8 cellular contexts compared by ENCODE assay signal in genomic region chr9:19161257-19162025, GRCh38. TPM values are rescaled to one million over a fixed set of nuclear protein-coding genes. Genes with fewer than 3 reads are reported as not detected.
DNase-seq lines count a peak whose midpoint lies in the region; ATAC-seq and TF ChIP-seq lines count a peak whose summit lies in the region.

No MANE protein-coding gene starts in this region.

- peak overlapping the region; percentile 71 for H3K9ac ChIP-seq in GM23248

- H3K36me3 ChIP-seq in GM23248 (ENCODE audit: low read depth) (no peaks in the 10 kb centered on the region), gastrocnemius medialis (no peaks in the 10 kb centered on the region)

- in situ Hi-C loops in GM23248 (cut with MboI), result no loop called here
- in situ Hi-C loops in gastrocnemius medialis (cut with MboI; ENCODE audit: low sequenced_read_pairs in 4 of 4), result loop anchor here in 2 of 4 donors (10.0 kb wide), 1 partner anchor 57 kb away; the partner anchor contains the start of gene HAUS6 (in 2 of the 2)

- H4K20me1 ChIP-seq in GM23248 (ENCODE audit: insufficient read depth), result no peaks in the 10 kb centered on the region

- DNase-seq in GM03348 (ENCODE audit: low spot score) (peak; percentile 72), GM23248 (peak; percentile 95), LHCN-M2 (ENCODE audit: low read depth) (peak; percentile 94), activated T-cell treated with anti-CD3 and anti-CD28 coated beads for 4 hours (peak; percentile 28), foreskin fibroblast (peak; percentile 96), gastrocnemius medialis (peak; percentile 72 to 77), NCI-H2029 (lab: John Stamatoyannopoulos, UW) (no peak)
- DNase-seq in effector CD8-positive, alpha-beta T cell (lab: John Stamatoyannopoulos, UW), result no peak

- H3K27ac ChIP-seq in GM23248 (peak overlapping the region; percentile 91), gastrocnemius medialis (peak overlapping the region; percentile 72 to 90 (median 88))

- H3K79me2 ChIP-seq in GM23248 (ENCODE audit: insufficient read depth), result no peaks in the 10 kb centered on the region

- H3K4me2 ChIP-seq in GM23248 (ENCODE audit: unreplicated experiment), result peak overlapping the region; percentile 71

- peaks cover 23% of the 10 kb centered on the region for H3K4me1 ChIP-seq in GM23248 (ENCODE audit: insufficient read depth)
- H3K4me1 ChIP-seq in gastrocnemius medialis, result peaks cover 15 to 18% of the 10 kb centered on the region in 2 donors

- TF ChIP-seq CTCF in foreskin fibroblast (IDR thresholded peaks at IDR 0.05; ENCODE audit: low read depth, low read length) (no peak), gastrocnemius medialis (IDR thresholded peaks at IDR 0.05 in 4 of 5, conservative IDR thresholded peaks at IDR 0.05 in 1 of 5) (no peak)

- no peaks in the 10 kb centered on the region for H3K9me2 ChIP-seq in GM23248 (ENCODE audit: insufficient read depth)

- H3K4me3 ChIP-seq in GM23248 (peak overlapping the region; percentile 41), foreskin fibroblast (ENCODE audit: low read depth in 1 of 2, low read length in 2 of 2) (no peak overlapping the region), gastrocnemius medialis (no peak overlapping the region)

- 0 out of 2 replicates have a peak overlapping the region, but pooled peaks have one; percentile 45 for H2AFZ ChIP-seq in GM23248

- peak; percentile 93 to 97 for ATAC-seq in gastrocnemius medialis

- WGBS in GM23248 (ENCODE audit: low coverage in 1 of 2, low lambda C conversion rate in 2 of 2, missing lambda C conversion rate in 2 of 2), 2 experiments, result 40 to 42% methylated on average over 9 of the region's 9 CpGs

- H3K27me3 ChIP-seq in GM23248 (replicated peaks; ENCODE audit: insufficient read depth), result no peaks in the 10 kb centered on the region
- no peaks in the 10 kb centered on the region for H3K27me3 ChIP-seq in gastrocnemius medialis

- intact Hi-C loops in gastrocnemius medialis (cut with DNase I; ENCODE audit: low total_unique reads), result loop anchor here (1.0 kb wide), 1 partner anchor 112 kb away; the partner anchor contains the start of gene RRAGA

- peaks cover 15% of the 10 kb centered on the region; the same call in 1 of the 2 replicates for H3F3A ChIP-seq in GM23248 (ENCODE audit: insufficient read depth)

- TF ChIP-seq POLR2A in gastrocnemius medialis (IDR thresholded peaks at IDR 0.05), result no peak

- H3K9me3 ChIP-seq in GM23248 (ENCODE audit: low read depth), result no peaks in the 10 kb centered on the region
- H3K9me3 ChIP-seq in gastrocnemius medialis, result no peaks in the 10 kb centered on the region

RNA-seq across cellular contexts. Expression of gene PLIN2, which starts 34.1 kb away (rescaled TPM):
- total RNA-seq in GM23248 (2014; rRNA removed; shearing (Covaris generic)), result 114 and 120 TPM in 2 replicates
- 136 and 141 TPM in 2 replicates for polyA plus RNA-seq in GM23248 (2016; fragmentation: Nextera tagmentation; extraction: Ambion mirVana)
- 85.1 and 106 TPM in 2 replicates for total RNA-seq in LHCN-M2 (2014; rRNA removed)
- polyA plus RNA-seq in LHCN-M2 (2012), result 99.4 TPM
- 1,000 to 10,000 TPM in 3 of 4 donors, 100 to 1,000 TPM in 1; 485 to 1,318 (median 1,176) TPM for total RNA-seq in gastrocnemius medialis

RNA-seq across cellular contexts. Expression of gene HAUS6, which starts 58.7 kb away (rescaled TPM):
- 9.4 and 12.5 TPM in 2 replicates for total RNA-seq in GM23248 (2014; rRNA removed; shearing (Covaris generic))
- polyA plus RNA-seq in GM23248 (2016; fragmentation: Nextera tagmentation; extraction: Ambion mirVana), result 7.0 and 7.7 TPM in 2 replicates
- total RNA-seq in LHCN-M2 (2014; rRNA removed) (29.0 and 29.2 TPM in 2 replicates), gastrocnemius medialis (1 to 10 TPM; 3.7 to 6.3 (median 5.3) TPM)
- polyA plus RNA-seq in LHCN-M2 (2012), result 4.6 TPM

Comparison
In these comparisons a context has a peak if more than half of its experiments do, and no peak if none do; other contexts are left out.
1. DNase-seq: peak in GM03348 (single experiment), GM23248 (single experiment), LHCN-M2 (single experiment), activated T-cell treated with anti-CD3 and anti-CD28 coated beads for 4 hours (single experiment), foreskin fibroblast (2 of 2) and gastrocnemius medialis (2 of 2); none in NCI-H2029 (single experiment) and effector CD8-positive, alpha-beta T cell (single experiment).